ENCODE assay signal across 1 cellular context in genomic region chr20:8424010-8424409, GRCh38.
TF ChIP-seq lines count a peak whose summit lies in the region.

No MANE protein-coding gene starts in this region.

TF ChIP-seq in GM12878, 131 proteins besides CTCF, POLR2A, EP300 and RAD21 (continued from another document):
- TF ChIP-seq USF1 (IDR thresholded peaks at IDR 0.05; ENCODE audit: borderline replicate concordance, extremely low read length, insufficient read depth, low read depth, low read length) (no peak), BRCA1 (IDR thresholded peaks at IDR 0.05; ENCODE audit: low read depth, low read length) (no peak), CBX3 (IDR thresholded peaks at IDR 0.05; ENCODE audit: borderline replicate concordance, low read depth) (no peak), SPI1 (IDR thresholded peaks at IDR 0.05; ENCODE audit: borderline replicate concordance, insufficient read depth, low read depth, low read length) (no peak), NFXL1 (IDR thresholded peaks at IDR 0.05; ENCODE audit: borderline replicate concordance) (no peak), PBX3 (IDR thresholded peaks at IDR 0.05; ENCODE audit: insufficient replicate concordance, low read depth, low read length) (no peak), RELA (IDR thresholded peaks at IDR 0.05; ENCODE audit: borderline replicate concordance, partially characterized antibody) (no peak)
- TF ChIP-seq, protein P1, sequence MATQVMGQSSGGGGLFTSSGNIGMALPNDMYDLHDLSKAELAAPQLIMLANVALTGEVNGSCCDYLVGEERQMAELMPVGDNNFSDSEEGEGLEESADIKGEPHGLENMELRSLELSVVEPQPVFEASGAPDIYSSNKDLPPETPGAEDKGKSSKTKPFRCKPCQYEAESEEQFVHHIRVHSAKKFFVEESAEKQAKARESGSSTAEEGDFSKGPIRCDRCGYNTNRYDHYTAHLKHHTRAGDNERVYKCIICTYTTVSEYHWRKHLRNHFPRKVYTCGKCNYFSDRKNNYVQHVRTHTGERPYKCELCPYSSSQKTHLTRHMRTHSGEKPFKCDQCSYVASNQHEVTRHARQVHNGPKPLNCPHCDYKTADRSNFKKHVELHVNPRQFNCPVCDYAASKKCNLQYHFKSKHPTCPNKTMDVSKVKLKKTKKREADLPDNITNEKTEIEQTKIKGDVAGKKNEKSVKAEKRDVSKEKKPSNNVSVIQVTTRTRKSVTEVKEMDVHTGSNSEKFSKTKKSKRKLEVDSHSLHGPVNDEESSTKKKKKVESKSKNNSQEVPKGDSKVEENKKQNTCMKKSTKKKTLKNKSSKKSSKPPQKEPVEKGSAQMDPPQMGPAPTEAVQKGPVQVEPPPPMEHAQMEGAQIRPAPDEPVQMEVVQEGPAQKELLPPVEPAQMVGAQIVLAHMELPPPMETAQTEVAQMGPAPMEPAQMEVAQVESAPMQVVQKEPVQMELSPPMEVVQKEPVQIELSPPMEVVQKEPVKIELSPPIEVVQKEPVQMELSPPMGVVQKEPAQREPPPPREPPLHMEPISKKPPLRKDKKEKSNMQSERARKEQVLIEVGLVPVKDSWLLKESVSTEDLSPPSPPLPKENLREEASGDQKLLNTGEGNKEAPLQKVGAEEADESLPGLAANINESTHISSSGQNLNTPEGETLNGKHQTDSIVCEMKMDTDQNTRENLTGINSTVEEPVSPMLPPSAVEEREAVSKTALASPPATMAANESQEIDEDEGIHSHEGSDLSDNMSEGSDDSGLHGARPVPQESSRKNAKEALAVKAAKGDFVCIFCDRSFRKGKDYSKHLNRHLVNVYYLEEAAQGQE (IDR thresholded peaks at IDR 0.05; ENCODE audit: low read depth, low read length), result no peak
- TF ChIP-seq, protein P2, sequence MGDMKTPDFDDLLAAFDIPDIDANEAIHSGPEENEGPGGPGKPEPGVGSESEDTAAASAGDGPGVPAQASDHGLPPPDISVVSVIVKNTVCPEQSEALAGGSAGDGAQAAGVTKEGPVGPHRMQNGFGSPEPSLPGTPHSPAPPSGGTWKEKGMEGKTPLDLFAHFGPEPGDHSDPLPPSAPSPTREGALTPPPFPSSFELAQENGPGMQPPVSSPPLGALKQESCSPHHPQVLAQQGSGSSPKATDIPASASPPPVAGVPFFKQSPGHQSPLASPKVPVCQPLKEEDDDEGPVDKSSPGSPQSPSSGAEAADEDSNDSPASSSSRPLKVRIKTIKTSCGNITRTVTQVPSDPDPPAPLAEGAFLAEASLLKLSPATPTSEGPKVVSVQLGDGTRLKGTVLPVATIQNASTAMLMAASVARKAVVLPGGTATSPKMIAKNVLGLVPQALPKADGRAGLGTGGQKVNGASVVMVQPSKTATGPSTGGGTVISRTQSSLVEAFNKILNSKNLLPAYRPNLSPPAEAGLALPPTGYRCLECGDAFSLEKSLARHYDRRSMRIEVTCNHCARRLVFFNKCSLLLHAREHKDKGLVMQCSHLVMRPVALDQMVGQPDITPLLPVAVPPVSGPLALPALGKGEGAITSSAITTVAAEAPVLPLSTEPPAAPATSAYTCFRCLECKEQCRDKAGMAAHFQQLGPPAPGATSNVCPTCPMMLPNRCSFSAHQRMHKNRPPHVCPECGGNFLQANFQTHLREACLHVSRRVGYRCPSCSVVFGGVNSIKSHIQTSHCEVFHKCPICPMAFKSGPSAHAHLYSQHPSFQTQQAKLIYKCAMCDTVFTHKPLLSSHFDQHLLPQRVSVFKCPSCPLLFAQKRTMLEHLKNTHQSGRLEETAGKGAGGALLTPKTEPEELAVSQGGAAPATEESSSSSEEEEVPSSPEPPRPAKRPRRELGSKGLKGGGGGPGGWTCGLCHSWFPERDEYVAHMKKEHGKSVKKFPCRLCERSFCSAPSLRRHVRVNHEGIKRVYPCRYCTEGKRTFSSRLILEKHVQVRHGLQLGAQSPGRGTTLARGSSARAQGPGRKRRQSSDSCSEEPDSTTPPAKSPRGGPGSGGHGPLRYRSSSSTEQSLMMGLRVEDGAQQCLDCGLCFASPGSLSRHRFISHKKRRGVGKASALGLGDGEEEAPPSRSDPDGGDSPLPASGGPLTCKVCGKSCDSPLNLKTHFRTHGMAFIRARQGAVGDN (IDR thresholded peaks at IDR 0.05), result no peak
- TF ChIP-seq, protein P3, sequence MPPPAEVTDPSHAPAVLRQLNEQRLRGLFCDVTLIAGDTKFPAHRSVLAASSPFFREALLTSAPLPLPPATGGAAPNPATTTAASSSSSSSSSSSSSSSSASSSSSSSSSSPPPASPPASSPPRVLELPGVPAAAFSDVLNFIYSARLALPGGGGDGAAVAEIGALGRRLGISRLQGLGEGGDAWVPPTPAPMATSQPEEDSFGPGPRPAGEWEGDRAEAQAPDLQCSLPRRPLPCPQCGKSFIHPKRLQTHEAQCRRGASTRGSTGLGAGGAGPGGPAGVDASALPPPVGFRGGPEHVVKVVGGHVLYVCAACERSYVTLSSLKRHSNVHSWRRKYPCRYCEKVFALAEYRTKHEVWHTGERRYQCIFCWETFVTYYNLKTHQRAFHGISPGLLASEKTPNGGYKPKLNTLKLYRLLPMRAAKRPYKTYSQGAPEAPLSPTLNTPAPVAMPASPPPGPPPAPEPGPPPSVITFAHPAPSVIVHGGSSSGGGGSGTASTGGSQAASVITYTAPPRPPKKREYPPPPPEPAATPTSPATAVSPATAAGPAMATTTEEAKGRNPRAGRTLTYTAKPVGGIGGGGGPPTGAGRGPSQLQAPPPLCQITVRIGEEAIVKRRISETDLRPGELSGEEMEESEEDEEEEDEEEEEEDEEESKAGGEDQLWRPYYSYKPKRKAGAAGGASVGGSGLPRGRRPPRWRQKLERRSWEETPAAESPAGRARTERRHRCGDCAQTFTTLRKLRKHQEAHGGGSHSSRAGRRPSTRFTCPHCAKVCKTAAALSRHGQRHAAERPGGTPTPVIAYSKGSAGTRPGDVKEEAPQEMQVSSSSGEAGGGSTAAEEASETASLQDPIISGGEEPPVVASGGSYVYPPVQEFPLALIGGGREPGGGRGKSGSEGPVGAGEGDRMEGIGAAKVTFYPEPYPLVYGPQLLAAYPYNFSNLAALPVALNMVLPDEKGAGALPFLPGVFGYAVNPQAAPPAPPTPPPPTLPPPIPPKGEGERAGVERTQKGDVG (CRISPR knock-in tag; IDR thresholded peaks at IDR 0.05), result no peak
